35 cellular contexts compared by ENCODE assay signal in genomic region chr4:67892253-67892652, GRCh38. TPM values are rescaled to one million over a fixed set of nuclear protein-coding genes. Genes with fewer than 3 reads are reported as not detected.
"Had no signal": no experiment of that assay in that cellular context is flagged by ENCODE, and none has a peak within 500 bp of the region (broad histone marks: within the 10 kb centered on the region; RNA-seq: fewer than 3 reads in every experiment).

No MANE protein-coding gene starts in this region.

- H3K4me2 ChIP-seq: neural progenitor cell, smooth muscle cell had no signal

- H3K36me3 ChIP-seq: left lung, lower lobe of right lung, neural progenitor cell, neutrophil, right atrium auricular region, right lobe of liver, stomach, thyroid gland, transverse colon, upper lobe of left lung, vagina had no signal

- H3K79me2 ChIP-seq: parathyroid adenoma had no signal

- H3K4me3 ChIP-seq: left lung, lower lobe of right lung, neural progenitor cell, psoas muscle, right atrium auricular region, right lobe of liver, smooth muscle cell, stomach, testis, thyroid gland, transverse colon, upper lobe of left lung, vagina had no signal

- H3K27ac ChIP-seq: left lung, lower lobe of right lung, neural progenitor cell, neutrophil, parathyroid adenoma, psoas muscle, right atrium auricular region, right lobe of liver, stomach, testis, thyroid gland, transverse colon, upper lobe of left lung, vagina had no signal

- H3K27me3 ChIP-seq: left lung, neural progenitor cell, neutrophil, right atrium auricular region, right lobe of liver, stomach, testis, thyroid gland, transverse colon, upper lobe of left lung, vagina had no signal

- H3K9ac ChIP-seq: neural progenitor cell, parathyroid adenoma had no signal

- FAIRE-seq: islet of Langerhans, kidney had no signal

- DNase-seq: immature natural killer cell; kidney; left colon; left lung; lower lobe of right lung; naive B cell; natural killer cell; nephron progenitor cell; occipital lobe; psoas muscle; right lobe of liver; stimulated activated CD4-positive, alpha-beta T cell treated with anti-CD3 and anti-CD28 coated beads, Interleukin-1b, Interleukin-23, amount 100 ng/mL, for 48 hours; stimulated activated CD4-positive, alpha-beta T cell treated with anti-CD3 and anti-CD28 coated beads, Interleukin-2, amount 100 ng/mL, for 48 hours; stimulated activated CD4-positive, alpha-beta T cell treated with anti-CD3 and anti-CD28 coated beads, Interleukin-4, amount 100 ng/mL, for 4 hours; stimulated activated CD8-positive, alpha-beta memory T cell treated with anti-CD3 and anti-CD28 coated beads, Interleukin-4, amount 100 ng/mL, for 48 hours; stimulated activated naive CD8-positive, alpha-beta T cell treated with anti-CD3 and anti-CD28 coated beads, Interleukin-15, Interleukin-2, amounts not matched to agents 100 U/mL and 50 U/mL, for 24 hours; stomach; testis; thyroid gland; transverse colon; upper lobe of left lung had no signal

- H3K9me3 ChIP-seq: lower lobe of right lung, neutrophil, psoas muscle, right atrium auricular region, right lobe of liver, stomach, testis, thyroid gland, transverse colon, upper lobe of left lung, vagina had no signal

- ATAC-seq: left colon; left lung; lower lobe of right lung; natural killer cell; psoas muscle; right lobe of liver; stimulated activated naive CD8-positive, alpha-beta T cell treated with anti-CD3 and anti-CD28 coated beads, Interleukin-15, Interleukin-2, amounts not matched to agents 100 U/mL and 50 U/mL, for 24 hours had no signal

- H2AFZ ChIP-seq: parathyroid adenoma had no signal

- H3K4me1 ChIP-seq: left lung, lower lobe of right lung, neural progenitor cell, parathyroid adenoma, psoas muscle, right atrium auricular region, right lobe of liver, stomach, testis, thyroid gland, transverse colon, upper lobe of left lung, vagina had no signal

RNA-seq across cellular contexts. Expression of gene TMPRSS11D, which starts 8.5 kb away (rescaled TPM):
- total RNA-seq: kidney, left colon, left lung, liver, lower lobe of right lung, mesothelial cell of epicardium, mononuclear cell, natural killer cell, occipital lobe, osteocyte, posterior vena cava, psoas muscle, right atrium auricular region, right lobe of liver, skeletal muscle tissue, smooth muscle cell, stomach, thyroid gland, urinary bladder had no signal
